ENCODE assay signal across 34 cellular contexts in the genomic region with DNA sequence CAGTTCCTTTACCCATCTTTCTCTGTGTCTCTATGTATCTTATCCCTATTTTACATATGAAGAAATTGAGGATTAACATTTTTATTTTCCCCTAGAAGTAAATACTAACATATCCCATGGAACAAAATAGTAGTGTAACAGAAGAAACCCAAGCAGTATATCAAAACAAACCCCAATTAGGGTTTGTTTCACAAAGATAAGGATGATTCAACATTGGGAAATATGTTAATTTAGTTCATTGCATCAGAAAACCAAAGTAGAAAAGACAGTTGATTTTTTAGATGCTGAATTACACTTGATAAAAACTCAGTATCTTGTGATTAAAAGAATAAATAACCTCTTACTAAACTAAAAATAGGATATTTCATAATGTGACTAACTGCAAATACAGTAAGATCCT.
DNase-seq lines count a peak whose midpoint lies in the region; ATAC-seq, FAIRE-seq and TF ChIP-seq lines count a peak whose summit lies in the region.
"Had no signal": no experiment of that assay in that cellular context is flagged by ENCODE, and none has a peak within 500 bp of the region (broad histone marks: within the 10 kb centered on the region; RNA-seq: fewer than 3 reads in every experiment).

No MANE protein-coding gene starts in this region.

- H4K20me1 ChIP-seq in GM23248 (ENCODE audit: insufficient read depth): no peaks in the 10 kb centered on the region

- no peak overlapping the region for H2AFZ ChIP-seq in GM23248

- no peaks in the 10 kb centered on the region for H3K79me2 ChIP-seq in GM23248 (ENCODE audit: insufficient read depth)

- no peak overlapping the region for H3K9ac ChIP-seq in GM23248

- H3K27ac ChIP-seq in GM23248 (no peak overlapping the region), small intestine (ENCODE audit: low read depth in 1 of 2, low read length in 1 of 2) (no peak overlapping the region)
- H3K27ac ChIP-seq: coronary artery, neutrophil, Peyer's patch, right lobe of liver, thyroid gland, uterus, WERI-Rb-1 had no signal

- H3K27me3 ChIP-seq in GM23248 (replicated peaks; ENCODE audit: insufficient read depth) (no peaks in the 10 kb centered on the region), small intestine (ENCODE audit: control insufficient read depth in 2 of 2, insufficient read depth in 2 of 2, low read length in 2 of 2) (no peaks in the 10 kb centered on the region)
- H3K27me3 ChIP-seq: BE2C, neutrophil, Peyer's patch, right lobe of liver, thyroid gland, uterus had no signal

- no peaks in the 10 kb centered on the region for H3K9me2 ChIP-seq in GM23248 (ENCODE audit: insufficient read depth)

- no peaks in the 10 kb centered on the region for H3F3A ChIP-seq in GM23248 (ENCODE audit: insufficient read depth)

- H3K4me3 Mint-ChIP-seq in activated CD8-positive, alpha-beta T cell treated with anti-CD3 and anti-CD28 coated beads for 36 hours: no peak overlapping the region
- no peak overlapping the region for H3K4me3 Mint-ChIP-seq in activated CD8-positive, alpha-beta T cell treated with anti-CD3 and anti-CD28 coated beads, Interleukin-2, amount 10 ng/mL, durations not matched to agents 7 days and 5 days
- H3K4me3 Mint-ChIP-seq in activated T-helper 17 cell treated with anti-CD3 and anti-CD28 coated beads, Interleukin-2, amount 50 U/mL, for 72 hours: no peak overlapping the region
- H3K4me3 Mint-ChIP-seq: activated naive CD8-positive, alpha-beta T cell treated with anti-CD3 and anti-CD28 coated beads, Interleukin-2, amount 10 ng/mL, durations not matched to agents 7 days and 5 days; CD8-positive, alpha-beta T cell; mesothelial cell of epicardium had no signal

- no peaks in the 10 kb centered on the region for H3K9me3 ChIP-seq in GM23248 (ENCODE audit: low read depth)
- no peaks in the 10 kb centered on the region for H3K9me3 ChIP-seq in small intestine (ENCODE audit: control insufficient read depth, low read depth)
- H3K9me3 ChIP-seq: BE2C, neutrophil, Peyer's patch, right lobe of liver, thyroid gland, uterus had no signal

- peaks cover 10% of the 10 kb centered on the region; the same call in 1 of the 2 replicates for H3K4me1 ChIP-seq in GM23248 (ENCODE audit: insufficient read depth)
- no peaks in the 10 kb centered on the region for H3K4me1 ChIP-seq in small intestine (ENCODE audit: control insufficient read depth in 2 of 2, insufficient read depth in 1 of 2, low read depth in 1 of 2, low read length in 1 of 2)
- H3K4me1 ChIP-seq: Peyer's patch, right lobe of liver, thyroid gland, uterus had no signal

- no peak overlapping the region for H3K4me2 ChIP-seq in GM23248 (ENCODE audit: unreplicated experiment)

- TF ChIP-seq CTCF in activated CD8-positive, alpha-beta T cell treated with anti-CD3 and anti-CD28 coated beads for 36 hours (IDR thresholded peaks at IDR 0.05): no peak
- no peak for TF ChIP-seq CTCF in fibroblast of villous mesenchyme (IDR thresholded peaks at IDR 0.05; ENCODE audit: insufficient read depth, low read depth, low read length)

- in situ Hi-C loops in GM23248 (cut with MboI): no loop called here

- H3K36me3 ChIP-seq in GM23248 (ENCODE audit: low read depth) (no peaks in the 10 kb centered on the region), small intestine (ENCODE audit: control insufficient read depth in 2 of 2, insufficient read depth in 2 of 2, low read length in 2 of 2) (no peaks in the 10 kb centered on the region)
- H3K36me3 ChIP-seq: right lobe of liver, uterus had no signal

- peaks cover 24% of the 10 kb centered on the region for H3K36me3 Mint-ChIP-seq in activated CD8-positive, alpha-beta T cell treated with anti-CD3 and anti-CD28 coated beads for 36 hours (ENCODE audit: low read depth)
- peaks cover 28% of the 10 kb centered on the region for H3K36me3 Mint-ChIP-seq in activated CD8-positive, alpha-beta T cell treated with anti-CD3 and anti-CD28 coated beads, Interleukin-2, amount 10 ng/mL, durations not matched to agents 7 days and 5 days (ENCODE audit: low read depth)
- H3K36me3 Mint-ChIP-seq in activated T-helper 17 cell treated with anti-CD3 and anti-CD28 coated beads, Interleukin-2, amount 50 U/mL, for 72 hours (ENCODE audit: low read depth): peaks cover 47% of the 10 kb centered on the region

- DNase-seq in activated CD8-positive, alpha-beta T cell treated with anti-CD3 and anti-CD28 coated beads for 36 hours: no peak
- no peak for DNase-seq in activated CD8-positive, alpha-beta T cell treated with anti-CD3 and anti-CD28 coated beads, Interleukin-2, amount 10 ng/mL, durations not matched to agents 7 days and 5 days
- DNase-seq in GM23248 (peak; percentile 10), fibroblast of villous mesenchyme (ENCODE audit: low read depth) (peak; percentile 33), glomerular visceral epithelial cell (ENCODE audit: extremely low spot score) (no peak), COR-L47 (lab: John Stamatoyannopoulos, UW) (no peak), small intestine (no peak)
- DNase-seq: activated CD4-positive, alpha-beta T cell treated with anti-CD3 and anti-CD28 coated beads for 48 hours; activated naive CD8-positive, alpha-beta T cell treated with anti-CD3 and anti-CD28 coated beads, Interleukin-2, amount 10 ng/mL, durations not matched to agents 7 days and 5 days; BE2C; CD8-positive, alpha-beta T cell; DMS 273 treated with DMSO at 0.1 percent for 48 hours; effector CD8-positive, alpha-beta T cell; EL; head of caudate nucleus; Karpas-422; NCI-H146; NCI-H226; NCI-H526 treated with DMSO at 0.1 percent for 48 hours; Peyer's patch; right lobe of liver; SHP77; stimulated activated CD8-positive, alpha-beta memory T cell treated with anti-CD3 and anti-CD28 coated beads, Interleukin-4, amount 100 ng/mL, for 48 hours; thyroid gland; uterus; WERI-Rb-1 had no signal

- H3K4me3 ChIP-seq in GM23248 (no peak overlapping the region), fibroblast of villous mesenchyme (ENCODE audit: low read depth, low read length) (no peak overlapping the region), small intestine (ENCODE audit: low read depth in 1 of 2, low read length in 2 of 2) (no peak overlapping the region)
- H3K4me3 ChIP-seq: coronary artery, GM12878, Peyer's patch, right lobe of liver, thyroid gland, uterus had no signal

- peak overlapping the region; percentile 80 for H3K27ac Mint-ChIP-seq in activated CD8-positive, alpha-beta T cell treated with anti-CD3 and anti-CD28 coated beads for 36 hours
- no peak overlapping the region for H3K27ac Mint-ChIP-seq in activated CD8-positive, alpha-beta T cell treated with anti-CD3 and anti-CD28 coated beads, Interleukin-2, amount 10 ng/mL, durations not matched to agents 7 days and 5 days
- H3K27ac Mint-ChIP-seq in activated T-helper 17 cell treated with anti-CD3 and anti-CD28 coated beads, Interleukin-2, amount 50 U/mL, for 72 hours: peak overlapping the region; percentile 61
- H3K27ac Mint-ChIP-seq: activated naive CD8-positive, alpha-beta T cell treated with anti-CD3 and anti-CD28 coated beads, Interleukin-2, amount 10 ng/mL, durations not matched to agents 7 days and 5 days; CD8-positive, alpha-beta T cell; mesothelial cell of epicardium; progenitor cell of endocrine pancreas had no signal

- no peak for FAIRE-seq in small intestine (lab: Jason Lieb, UNC)
- FAIRE-seq: GM12878, keratinocyte had no signal

- no peaks in the 10 kb centered on the region for H3K27me3 Mint-ChIP-seq in activated CD8-positive, alpha-beta T cell treated with anti-CD3 and anti-CD28 coated beads for 36 hours
- H3K27me3 Mint-ChIP-seq in activated CD8-positive, alpha-beta T cell treated with anti-CD3 and anti-CD28 coated beads, Interleukin-2, amount 10 ng/mL, durations not matched to agents 7 days and 5 days (ENCODE audit: low read depth): no peaks in the 10 kb centered on the region
- H3K27me3 Mint-ChIP-seq in activated T-helper 17 cell treated with anti-CD3 and anti-CD28 coated beads, Interleukin-2, amount 50 U/mL, for 72 hours: no peaks in the 10 kb centered on the region
- H3K27me3 Mint-ChIP-seq: activated naive CD8-positive, alpha-beta T cell treated with anti-CD3 and anti-CD28 coated beads, Interleukin-2, amount 10 ng/mL, durations not matched to agents 7 days and 5 days; progenitor cell of endocrine pancreas had no signal

- CTCF ChIA-PET in activated CD8-positive, alpha-beta T cell treated with anti-CD3 and anti-CD28 coated beads for 36 hours (lab: Charles Lee): no interaction called here
- CTCF ChIA-PET in activated CD8-positive, alpha-beta T cell treated with anti-CD3 and anti-CD28 coated beads, Interleukin-2, amount 10 ng/mL, durations not matched to agents 7 days and 5 days (lab: Charles Lee): no interaction called here

- no peaks in the 10 kb centered on the region for H3K9me3 Mint-ChIP-seq in activated CD8-positive, alpha-beta T cell treated with anti-CD3 and anti-CD28 coated beads for 36 hours
- peaks cover 8% of the 10 kb centered on the region for H3K9me3 Mint-ChIP-seq in activated CD8-positive, alpha-beta T cell treated with anti-CD3 and anti-CD28 coated beads, Interleukin-2, amount 10 ng/mL, durations not matched to agents 7 days and 5 days (ENCODE audit: insufficient read depth)
- H3K9me3 Mint-ChIP-seq in activated T-helper 17 cell treated with anti-CD3 and anti-CD28 coated beads, Interleukin-2, amount 50 U/mL, for 72 hours: no peaks in the 10 kb centered on the region
- H3K9me3 Mint-ChIP-seq: CD8-positive, alpha-beta T cell; mesothelial cell of epicardium had no signal

- intact Hi-C loops in activated CD8-positive, alpha-beta T cell treated with anti-CD3 and anti-CD28 coated beads for 36 hours (cut with micrococcal nuclease): no loop called here

- POLR2A ChIA-PET in activated CD8-positive, alpha-beta T cell treated with anti-CD3 and anti-CD28 coated beads for 36 hours (lab: Charles Lee): interaction anchor here (0.9 kb wide), 1 partner anchor 19 kb away, joined by 3 read pairs; no protein-coding TSS in a partner anchor
- POLR2A ChIA-PET in activated CD8-positive, alpha-beta T cell treated with anti-CD3 and anti-CD28 coated beads, Interleukin-2, amount 10 ng/mL, durations not matched to agents 7 days and 5 days (lab: Charles Lee): no interaction called here

- ATAC-seq in activated CD8-positive, alpha-beta T cell treated with anti-CD3 and anti-CD28 coated beads for 36 hours: no peak
- no peak for ATAC-seq in activated CD8-positive, alpha-beta T cell treated with anti-CD3 and anti-CD28 coated beads, Interleukin-2, amount 10 ng/mL, durations not matched to agents 7 days and 5 days
- ATAC-seq in activated T-helper 17 cell treated with anti-CD3 and anti-CD28 coated beads, Interleukin-2, amount 50 U/mL, for 72 hours (replicated peaks): no peak
- ATAC-seq: CD8-positive, alpha-beta T cell; GM12878; HCT116; right lobe of liver had no signal

- peaks cover 28% of the 10 kb centered on the region for H3K4me1 Mint-ChIP-seq in activated CD8-positive, alpha-beta T cell treated with anti-CD3 and anti-CD28 coated beads for 36 hours (ENCODE audit: low read depth)
- peaks cover under 1% of the 10 kb centered on the region for H3K4me1 Mint-ChIP-seq in activated CD8-positive, alpha-beta T cell treated with anti-CD3 and anti-CD28 coated beads, Interleukin-2, amount 10 ng/mL, durations not matched to agents 7 days and 5 days (ENCODE audit: low read depth)
- peaks cover 2% of the 10 kb centered on the region for H3K4me1 Mint-ChIP-seq in activated T-helper 17 cell treated with anti-CD3 and anti-CD28 coated beads, Interleukin-2, amount 50 U/mL, for 72 hours
- H3K4me1 Mint-ChIP-seq: activated naive CD8-positive, alpha-beta T cell treated with anti-CD3 and anti-CD28 coated beads, Interleukin-2, amount 10 ng/mL, durations not matched to agents 7 days and 5 days; mesothelial cell of epicardium had no signal

Comparison
In these comparisons a context has a peak if more than half of its experiments do, and no peak if none do; other contexts are left out.
1. DNase-seq: peak in GM23248 (single experiment) and fibroblast of villous mesenchyme (single experiment); none in activated CD8-positive, alpha-beta T cell treated with anti-CD3 and anti-CD28 coated beads for 36 hours (single experiment), activated CD8-positive, alpha-beta T cell treated with anti-CD3 and anti-CD28 coated beads, Interleukin-2, amount 10 ng/mL, durations not matched to agents 7 days and 5 days (single experiment), glomerular visceral epithelial cell (single experiment), COR-L47 (single experiment) and small intestine (single experiment).